In the genomic region with DNA sequence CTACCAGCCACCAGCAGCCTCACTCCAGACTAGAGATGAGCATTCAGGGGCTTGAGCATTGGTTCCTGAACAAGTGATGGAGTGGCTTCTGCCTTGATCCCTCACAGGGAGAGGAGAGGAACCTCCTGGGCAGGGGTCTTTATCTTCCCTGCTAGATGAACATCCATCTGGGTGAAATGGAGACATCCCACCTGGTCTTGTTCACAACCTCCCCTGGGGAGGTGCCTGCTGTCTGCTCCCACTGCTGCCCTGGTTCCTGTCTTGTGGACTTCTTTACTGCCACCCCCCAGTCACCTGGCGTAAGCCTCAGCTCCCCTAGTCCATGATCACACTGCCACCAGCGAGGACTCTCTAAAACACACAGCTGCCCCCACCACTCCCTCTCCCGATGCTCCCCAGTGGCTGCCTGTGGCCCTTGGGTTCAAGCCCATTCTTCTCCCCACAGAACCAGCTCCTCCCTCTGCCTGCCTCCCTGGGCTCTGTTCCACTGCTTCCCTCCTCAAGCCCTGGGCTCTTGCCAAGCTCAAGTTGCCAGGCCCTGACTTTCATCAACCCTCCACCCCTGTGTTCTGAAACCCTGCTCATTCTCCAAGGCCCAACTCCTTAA, we compare ENCODE assay signal across 1 cellular context.
TF ChIP-seq lines count a peak whose summit lies in the region.

No MANE protein-coding gene starts in this region.

TF ChIP-seq in IMR-90, 13 proteins besides CTCF, POLR2A, EP300 and RAD21 (continued from another document):
- TF ChIP-seq MXI1 (IDR thresholded peaks at IDR 0.05; ENCODE audit: borderline replicate concordance, low read depth, low read length): no peak
- no peak for TF ChIP-seq RCOR1 (IDR thresholded peaks at IDR 0.05; ENCODE audit: insufficient replicate concordance, low read length)
- TF ChIP-seq SMC3 (IDR thresholded peaks at IDR 0.05; ENCODE audit: low read depth, low read length): no peak
- no peak for TF ChIP-seq CHD1 (IDR thresholded peaks at IDR 0.05; ENCODE audit: low read depth, low read length)
- no peak for TF ChIP-seq NFE2L2 (IDR thresholded peaks at IDR 0.05; ENCODE audit: low read depth, low read length)
- no peak for TF ChIP-seq RFX5 (IDR thresholded peaks at IDR 0.05; ENCODE audit: low read depth, low read length)
- TF ChIP-seq, protein P1, sequence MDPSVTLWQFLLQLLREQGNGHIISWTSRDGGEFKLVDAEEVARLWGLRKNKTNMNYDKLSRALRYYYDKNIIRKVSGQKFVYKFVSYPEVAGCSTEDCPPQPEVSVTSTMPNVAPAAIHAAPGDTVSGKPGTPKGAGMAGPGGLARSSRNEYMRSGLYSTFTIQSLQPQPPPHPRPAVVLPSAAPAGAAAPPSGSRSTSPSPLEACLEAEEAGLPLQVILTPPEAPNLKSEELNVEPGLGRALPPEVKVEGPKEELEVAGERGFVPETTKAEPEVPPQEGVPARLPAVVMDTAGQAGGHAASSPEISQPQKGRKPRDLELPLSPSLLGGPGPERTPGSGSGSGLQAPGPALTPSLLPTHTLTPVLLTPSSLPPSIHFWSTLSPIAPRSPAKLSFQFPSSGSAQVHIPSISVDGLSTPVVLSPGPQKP (IDR thresholded peaks at IDR 0.05; ENCODE audit: borderline replicate concordance, low read depth, low read length): no peak
- no peak for TF ChIP-seq CEBPB (IDR thresholded peaks at IDR 0.05; ENCODE audit: low read depth, low read length)
- no peak for TF ChIP-seq BHLHE40 (IDR thresholded peaks at IDR 0.05; ENCODE audit: low read depth, low read length)
- no peak for TF ChIP-seq FOS (IDR thresholded peaks at IDR 0.05; ENCODE audit: low read depth, low read length)
- TF ChIP-seq, protein P2, sequence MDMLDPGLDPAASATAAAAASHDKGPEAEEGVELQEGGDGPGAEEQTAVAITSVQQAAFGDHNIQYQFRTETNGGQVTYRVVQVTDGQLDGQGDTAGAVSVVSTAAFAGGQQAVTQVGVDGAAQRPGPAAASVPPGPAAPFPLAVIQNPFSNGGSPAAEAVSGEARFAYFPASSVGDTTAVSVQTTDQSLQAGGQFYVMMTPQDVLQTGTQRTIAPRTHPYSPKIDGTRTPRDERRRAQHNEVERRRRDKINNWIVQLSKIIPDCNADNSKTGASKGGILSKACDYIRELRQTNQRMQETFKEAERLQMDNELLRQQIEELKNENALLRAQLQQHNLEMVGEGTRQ (IDR thresholded peaks at IDR 0.05; ENCODE audit: low read depth, low read length): no peak
- no peak for TF ChIP-seq MAFK (IDR thresholded peaks at IDR 0.05; ENCODE audit: low read depth, low read length)
